In the genomic region with DNA sequence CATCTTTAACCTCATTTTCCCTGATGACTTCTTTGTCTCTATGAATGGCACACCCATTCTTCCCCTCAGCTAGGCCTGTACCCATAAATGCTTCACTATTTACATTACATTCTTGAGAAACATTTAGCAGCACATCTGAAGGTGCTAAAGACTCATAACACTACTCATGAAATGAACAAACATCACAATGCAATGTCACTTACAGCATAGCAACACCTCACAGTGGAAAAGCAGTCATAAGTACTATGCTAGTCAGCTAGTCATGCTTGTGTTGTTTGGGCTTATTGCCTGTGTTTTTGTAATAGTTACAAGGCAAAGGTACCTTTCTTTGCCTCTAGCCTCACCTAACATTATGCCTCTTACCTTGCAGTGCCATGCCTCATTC, we compare ENCODE assay signal across 20 cellular contexts.
A peak's percentile ranks its signal among the peaks of the same experiment; 100 is the strongest.
DNase-seq lines count a peak whose midpoint lies in the region; ATAC-seq and TF ChIP-seq lines count a peak whose summit lies in the region.
"Had no signal": no experiment of that assay in that cellular context is flagged by ENCODE, and none has a peak within 500 bp of the region (broad histone marks: within the 10 kb centered on the region; RNA-seq: fewer than 3 reads in every experiment).

No MANE protein-coding gene starts in this region.

- ATAC-seq in GM18502 (IDR thresholded peaks at IDR 0.05; ENCODE audit: poor library complexity, unreplicated experiment) (peak; percentile 54), HG02571 (IDR thresholded peaks at IDR 0.05; ENCODE audit: unreplicated experiment) (peak; percentile 63), HG03442 (IDR thresholded peaks at IDR 0.05; ENCODE audit: unreplicated experiment) (peak; percentile 68), HG02938 (IDR thresholded peaks at IDR 0.05; ENCODE audit: unreplicated experiment) (no peak)
- ATAC-seq: SK-N-SH treated with all-trans-retinoic acid at 6 μM for 48 hours had no signal

- DNase-seq in GM12865 (ENCODE audit: low read depth): peak; percentile 7
- DNase-seq in NCI-H2227 (lab: John Stamatoyannopoulos, UW; ENCODE audit: unreplicated experiment): no peak
- DNase-seq in posterior cingulate gyrus: no peak
- DNase-seq in activated gamma-delta T cell (lab: John Stamatoyannopoulos, UW): no peak
- DNase-seq: Calu3, dermis blood vessel endothelial cell, HCEC 1CT, left ventricle myocardium inferior, naive B cell, NCI-H1092 treated with DMSO at 0.1 percent for 48 hours, NCI-H1930, NCI-H748 treated with DMSO at 0.1 percent for 48 hours, nucleus accumbens, upper lobe of left lung, WERI-Rb-1 had no signal

- intact Hi-C loops in posterior cingulate gyrus (cut with DNase I): no loop called here

- no peak for TF ChIP-seq CTCF in GM12865 (IDR thresholded peaks at IDR 0.05; ENCODE audit: insufficient read depth, low read depth, low read length, missing control alignments)

- no peak overlapping the region for H3K4me3 ChIP-seq in GM12865 (ENCODE audit: low read depth, low read length)
- H3K4me3 ChIP-seq: left ventricle myocardium inferior, upper lobe of left lung had no signal
